8 cellular contexts compared by ENCODE assay signal in genomic region chr1:211261229-211261628, GRCh38. TPM values are rescaled to one million over a fixed set of nuclear protein-coding genes. Genes with fewer than 3 reads are reported as not detected.
A peak's percentile ranks its signal among the peaks of the same experiment; 100 is the strongest.
DNase-seq lines count a peak whose midpoint lies in the region; ATAC-seq and TF ChIP-seq lines count a peak whose summit lies in the region.

No MANE protein-coding gene starts in this region.

- peak overlapping the region; percentile 83 for H3K9ac ChIP-seq in endodermal cell (ENCODE audit: extremely low read depth, low read length, poor library complexity, severe bottlenecking)

- H3K27me3 ChIP-seq in CD8-positive, alpha-beta memory T cell (ENCODE audit: insufficient read depth, low read length, poor library complexity, severe bottlenecking): no peaks in the 10 kb centered on the region
- H3K27me3 ChIP-seq in endodermal cell (ENCODE audit: control insufficient read depth, insufficient read depth, low read length, poor library complexity, severe bottlenecking): no peaks in the 10 kb centered on the region

- ATAC-seq in GM18511 (IDR thresholded peaks at IDR 0.05; ENCODE audit: unreplicated experiment) (no peak), GM18498 (IDR thresholded peaks at IDR 0.05; ENCODE audit: unreplicated experiment) (no peak)

- peaks cover 0 to 34% (median 5%) of the 10 kb centered on the region in 3 donors for H3K36me3 Mint-ChIP-seq in CD8-positive, alpha-beta memory T cell
- peaks cover 35% of the 10 kb centered on the region for H3K36me3 Mint-ChIP-seq in endodermal cell (ENCODE audit: low read depth)
- peaks cover 17% of the 10 kb centered on the region for H3K36me3 Mint-ChIP-seq in osteocyte (ENCODE audit: unreplicated experiment)

- no peaks in the 10 kb centered on the region for H3K36me3 ChIP-seq in CD8-positive, alpha-beta memory T cell (ENCODE audit: insufficient read depth, low read length)
- peaks cover 29% of the 10 kb centered on the region for H3K36me3 ChIP-seq in OCI-LY7 (ENCODE audit: insufficient read depth, low read length)
- H3K36me3 ChIP-seq in endodermal cell (ENCODE audit: control insufficient read depth, insufficient read depth, low read length): peaks cover 38% of the 10 kb centered on the region

- no peaks in the 10 kb centered on the region for H3K9me2 ChIP-seq in OCI-LY7 (ENCODE audit: insufficient read depth, low read length)

- WGBS in endodermal cell (ENCODE audit: insufficient coverage in 1 of 2, insufficient read length in 1 of 2), 2 experiments: 68 to 83% methylated on average over 1 to 2 of the region's 2 CpGs

- peaks cover 13% of the 10 kb centered on the region for H3K4me1 ChIP-seq in CD8-positive, alpha-beta memory T cell (ENCODE audit: insufficient read depth, low read length)
- peaks cover 16% of the 10 kb centered on the region for H3K4me1 ChIP-seq in OCI-LY7 (ENCODE audit: insufficient read depth, low read length, poor library complexity, severe bottlenecking)
- peaks cover 7% of the 10 kb centered on the region for H3K4me1 ChIP-seq in endodermal cell (ENCODE audit: control insufficient read depth, insufficient read depth, low read length)

- POLR2A ChIA-PET in CD8-positive, alpha-beta memory T cell (lab: Charles Lee): interaction anchor here (1.1 kb wide), 1 partner anchor 318 kb away, joined by 3 read pairs; the partner anchor contains the start of gene SLC30A1
- POLR2A ChIA-PET in OCI-LY7 (lab: Charles Lee): interaction anchor here (0.5 to 2.0 kb wide), 10 partner anchors 10 to 1876 kb away, joined by 3 to 5 read pairs (median 3); no protein-coding TSS in a partner anchor

- peaks cover 43% of the 10 kb centered on the region for H3K79me2 ChIP-seq in OCI-LY7 (ENCODE audit: insufficient read depth, low read depth, low read length)

- peak overlapping the region; percentile 72 for H3K27ac ChIP-seq in CD8-positive, alpha-beta memory T cell (ENCODE audit: low read depth, low read length)
- H3K27ac ChIP-seq in OCI-LY7 (ENCODE audit: low read depth, low read length, poor library complexity, severe bottlenecking) (peak overlapping the region; percentile 96), endodermal cell (ENCODE audit: low read depth, low read length) (no peak overlapping the region)

- BruUV-seq in OCI-LY7 (replicated peaks; lab: Mats Ljungman, UMichigan): TSS peak; percentile 57

- no peaks in the 10 kb centered on the region for H4K20me1 ChIP-seq in OCI-LY7 (ENCODE audit: insufficient read depth, low read length)

- intact Hi-C loops in OCI-LY7 (cut with micrococcal nuclease; ENCODE audit: unreplicated experiment): loop anchor here (2.0 kb wide), 2 partner anchors 66 to 254 kb away; partner anchors contain the start of gene TRAF5

- CTCF ChIA-PET in CD8-positive, alpha-beta memory T cell (lab: Charles Lee): interaction anchor here (1.4 to 1.6 kb wide), 2 partner anchors 17 to 62 kb away, joined by 4 read pairs; no protein-coding TSS in a partner anchor
- CTCF ChIA-PET in OCI-LY7 (lab: Charles Lee; ENCODE audit: unreplicated experiment): no interaction called here

- peak overlapping the region; percentile 82; the same call in 1 of the 2 replicates for H2AFZ ChIP-seq in OCI-LY7 (ENCODE audit: low read length)

- no peak for TF ChIP-seq CTCF in OCI-LY7 (conservative IDR thresholded peaks at IDR 0.05; ENCODE audit: low read length)
- TF ChIP-seq CTCF in endodermal cell (conservative IDR thresholded peaks at IDR 0.05): no peak
- TF ChIP-seq CTCF in osteocyte (IDR thresholded peaks at IDR 0.05): no peak

- H3K4me2 ChIP-seq in OCI-LY7 (ENCODE audit: low read length): peak overlapping the region; percentile 98

- peak overlapping the region; percentile 91 for H3K4me3 ChIP-seq in CD8-positive, alpha-beta memory T cell (ENCODE audit: low read length)
- peak overlapping the region; percentile 87 for H3K4me3 ChIP-seq in OCI-LY7 (ENCODE audit: low read depth, low read length, poor library complexity, severe bottlenecking)
- H3K4me3 ChIP-seq in endodermal cell (ENCODE audit: low read length): peak overlapping the region; percentile 95

- no peak for DNase-seq in CD8-positive, alpha-beta memory T cell
- DNase-seq in OCI-LY7 (ENCODE audit: low spot score) (no peak), endodermal cell (no peak), osteocyte (ENCODE audit: extremely low spot score, unreplicated experiment) (no peak), DMS153 treated with DMSO at 0.1 percent for 48 hours (lab: John Stamatoyannopoulos, UW; ENCODE audit: unreplicated experiment) (no peak), NCI-H2029 treated with DMSO at 0.1 percent for 48 hours (lab: John Stamatoyannopoulos, UW) (no peak)

- no peaks in the 10 kb centered on the region for H3K9me3 Mint-ChIP-seq in CD8-positive, alpha-beta memory T cell
- H3K9me3 Mint-ChIP-seq in endodermal cell (no peaks in the 10 kb centered on the region), osteocyte (ENCODE audit: unreplicated experiment) (no peaks in the 10 kb centered on the region)

- no peaks in the 10 kb centered on the region for H3K9me3 ChIP-seq in CD8-positive, alpha-beta memory T cell (ENCODE audit: low read length)
- H3K9me3 ChIP-seq in OCI-LY7 (ENCODE audit: low read length) (no peaks in the 10 kb centered on the region), endodermal cell (ENCODE audit: control insufficient read depth, low read length) (no peaks in the 10 kb centered on the region)

- H3K4me1 Mint-ChIP-seq in CD8-positive, alpha-beta memory T cell: peaks cover 27 to 37% (median 37%) of the 10 kb centered on the region in 3 donors
- H3K4me1 Mint-ChIP-seq in endodermal cell (peaks cover 23% of the 10 kb centered on the region), osteocyte (ENCODE audit: unreplicated experiment) (peaks cover 35% of the 10 kb centered on the region)

- peak overlapping the region; percentile 86 to 95 (median 90) for H3K4me3 Mint-ChIP-seq in CD8-positive, alpha-beta memory T cell
- peak overlapping the region; percentile 85 for H3K4me3 Mint-ChIP-seq in endodermal cell
- peak overlapping the region; percentile 81 for H3K4me3 Mint-ChIP-seq in osteocyte (ENCODE audit: unreplicated experiment)

- peak overlapping the region in 7 of 8 donors; percentile 6 to 95 (median 71) for H3K27ac Mint-ChIP-seq in CD8-positive, alpha-beta memory T cell
- H3K27ac Mint-ChIP-seq in endodermal cell (peak overlapping the region; percentile 36), osteocyte (ENCODE audit: unreplicated experiment) (peak overlapping the region; percentile 88)

- no peaks in the 10 kb centered on the region for H3K27me3 Mint-ChIP-seq in CD8-positive, alpha-beta memory T cell
- H3K27me3 Mint-ChIP-seq in endodermal cell (ENCODE audit: insufficient read depth) (no peaks in the 10 kb centered on the region), osteocyte (ENCODE audit: unreplicated experiment) (no peaks in the 10 kb centered on the region)

RNA-seq across cellular contexts. Expression of gene RCOR3, which starts 2.1 kb away (rescaled TPM):
- total RNA-seq in CD8-positive, alpha-beta memory T cell: 10 to 100 TPM; 33.9 to 36.4 TPM
- 25.6 TPM for polyA plus RNA-seq in CD8-positive, alpha-beta memory T cell
- total RNA-seq in OCI-LY7 (2014; rRNA removed; shearing (Covaris generic)): 32.3 and 34.8 TPM in 2 replicates
- total RNA-seq in OCI-LY7 (2022) (62.3 and 79.7 TPM in 2 replicates), endodermal cell (100 to 1,000 TPM; 133 to 134 TPM), osteocyte (51.0 and 54.6 TPM in 2 replicates)
- 48.1 TPM for polyA plus RNA-seq in endodermal cell (2013, experiment 1 of 2)
- polyA plus RNA-seq in endodermal cell (2013, experiment 2 of 2): 41.5 TPM

Comparison
In these comparisons a context has a peak if more than half of its experiments do, and no peak if none do; other contexts are left out.
1. H3K27ac Mint-ChIP-seq: peak in every context shown above with its lines; median percentile 88 in osteocyte; 71 in CD8-positive, alpha-beta memory T cell; 36 in endodermal cell.